In the genomic region with DNA sequence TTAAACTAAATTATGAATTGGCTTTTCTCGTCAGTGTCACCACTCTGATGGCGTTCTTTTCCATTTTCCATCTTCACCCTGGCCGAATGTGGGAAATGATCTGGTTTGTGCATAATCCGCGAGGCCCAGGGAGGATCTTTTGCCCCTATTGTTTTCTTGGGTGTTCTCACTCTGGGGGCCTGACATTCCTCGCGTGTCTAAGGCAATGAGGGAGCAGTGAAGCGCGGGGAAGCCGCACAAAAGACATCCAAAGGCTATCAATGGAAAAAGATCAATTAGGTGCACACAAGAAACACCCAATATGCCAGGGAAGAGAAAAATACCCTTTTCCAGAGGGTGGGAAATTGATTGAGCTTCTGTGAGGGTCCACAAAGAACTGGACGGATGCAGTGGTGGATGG, we compare ENCODE assay signal across 8 cellular contexts. TPM values are rescaled to one million over a fixed set of nuclear protein-coding genes. Genes with fewer than 3 reads are reported as not detected.
DNase-seq lines count a peak whose midpoint lies in the region; ATAC-seq and TF ChIP-seq lines count a peak whose summit lies in the region.

No MANE protein-coding gene starts in this region.

- DNase-seq in AG04449 (ENCODE audit: low read depth, low spot score) (no peak), choroid plexus epithelial cell (ENCODE audit: low read depth) (no peak), DMS114 treated with DMSO at 0.1 percent for 48 hours (lab: John Stamatoyannopoulos, UW; ENCODE audit: unreplicated experiment) (no peak)
- DNase-seq in effector memory CD4-positive, alpha-beta T cell = no peak

- POLR2A ChIA-PET in AG04449 (lab: Yijun Ruan, JAX) = no interaction called here

- CTCF ChIA-PET in AG04449 (lab: Yijun Ruan, JAX) = interaction anchor here (1.6 kb wide), 1 partner anchor 9 kb away, joined by 4 read pairs; no protein-coding TSS in a partner anchor

- no peaks in the 10 kb centered on the region for H3K27me3 ChIP-seq in muscle layer of duodenum (ENCODE audit: low read depth, low read length)
- no peaks in the 10 kb centered on the region for H3K27me3 ChIP-seq in effector memory CD4-positive, alpha-beta T cell (replicated peaks; ENCODE audit: control insufficient read depth, insufficient read depth, low read length, poor library complexity, severe bottlenecking)

- H3K9me3 Mint-ChIP-seq in IgD-negative memory B cell = peaks cover 0 to 1% (median 0%) of the 10 kb centered on the region in 3 donors

- H3K4me3 ChIP-seq in AG04449 (ENCODE audit: low read depth, low read length) = peak overlapping the region; percentile 71
- peak overlapping the region; percentile 67 for H3K4me3 ChIP-seq in choroid plexus epithelial cell (ENCODE audit: low read depth, low read length)
- H3K4me3 ChIP-seq in muscle layer of duodenum (ENCODE audit: low read depth in 1 of 2, low read length in 2 of 2) = peak overlapping the region; percentile 55 to 90
- H3K4me3 ChIP-seq in effector memory CD4-positive, alpha-beta T cell (ENCODE audit: insufficient read depth, low read depth, low read length, poor library complexity, severe bottlenecking) = no peak overlapping the region

- peaks cover 7 to 18% (median 13%) of the 10 kb centered on the region in 3 donors for H3K4me1 Mint-ChIP-seq in IgD-negative memory B cell

- H3K4me3 Mint-ChIP-seq in IgD-negative memory B cell = peak overlapping the region; percentile 63 to 86 (median 76)

- no peaks in the 10 kb centered on the region for H3K36me3 Mint-ChIP-seq in IgD-negative memory B cell

- no peaks in the 10 kb centered on the region for H3K36me3 ChIP-seq in muscle layer of duodenum (ENCODE audit: control insufficient read depth in 1 of 2, insufficient read depth in 2 of 2, low read length in 2 of 2)
- H3K36me3 ChIP-seq in effector memory CD4-positive, alpha-beta T cell (ENCODE audit: control insufficient read depth, insufficient read depth, low read length) = no peaks in the 10 kb centered on the region

- peaks cover 0 to 4% of the 10 kb centered on the region in 2 donors for H3K4me1 ChIP-seq in muscle layer of duodenum (ENCODE audit: control insufficient read depth in 1 of 2, insufficient read depth in 2 of 2, low read length in 2 of 2)
- peaks cover 14% of the 10 kb centered on the region for H3K4me1 ChIP-seq in effector memory CD4-positive, alpha-beta T cell (ENCODE audit: control insufficient read depth, insufficient read depth, low read length, poor library complexity, severe bottlenecking)

- TF ChIP-seq CTCF in AG04449 (IDR thresholded peaks at IDR 0.05; ENCODE audit: insufficient read depth, low read length, missing control alignments) = no peak
- no peak for TF ChIP-seq CTCF in choroid plexus epithelial cell (conservative IDR thresholded peaks at IDR 0.05; ENCODE audit: low read depth, low read length)

- H3K27me3 Mint-ChIP-seq in IgD-negative memory B cell = peaks cover 53% of the 10 kb centered on the region

- no peak overlapping the region for H3K27ac Mint-ChIP-seq in IgD-negative memory B cell

- H3K9me3 ChIP-seq in muscle layer of duodenum (ENCODE audit: control insufficient read depth in 1 of 2, low read length in 2 of 2) = no peaks in the 10 kb centered on the region
- H3K9me3 ChIP-seq in effector memory CD4-positive, alpha-beta T cell (ENCODE audit: control insufficient read depth, low read length) = no peaks in the 10 kb centered on the region

- no peak for ATAC-seq in HG03159 (IDR thresholded peaks at IDR 0.05; ENCODE audit: unreplicated experiment)
- no peak for ATAC-seq in HG02870 (IDR thresholded peaks at IDR 0.05; ENCODE audit: unreplicated experiment)

- H3K27ac ChIP-seq in muscle layer of duodenum (ENCODE audit: low read length) = no peak overlapping the region
- no peak overlapping the region for H3K27ac ChIP-seq in effector memory CD4-positive, alpha-beta T cell (ENCODE audit: insufficient read depth, low read length, poor library complexity, severe bottlenecking)

RNA-seq across cellular contexts. Expression of a gene that starts 1.0 kb away (rescaled TPM):
- 1.7 TPM for polyA plus RNA-seq in IgD-negative memory B cell
